8 cellular contexts compared by ENCODE assay signal in the genomic region with DNA sequence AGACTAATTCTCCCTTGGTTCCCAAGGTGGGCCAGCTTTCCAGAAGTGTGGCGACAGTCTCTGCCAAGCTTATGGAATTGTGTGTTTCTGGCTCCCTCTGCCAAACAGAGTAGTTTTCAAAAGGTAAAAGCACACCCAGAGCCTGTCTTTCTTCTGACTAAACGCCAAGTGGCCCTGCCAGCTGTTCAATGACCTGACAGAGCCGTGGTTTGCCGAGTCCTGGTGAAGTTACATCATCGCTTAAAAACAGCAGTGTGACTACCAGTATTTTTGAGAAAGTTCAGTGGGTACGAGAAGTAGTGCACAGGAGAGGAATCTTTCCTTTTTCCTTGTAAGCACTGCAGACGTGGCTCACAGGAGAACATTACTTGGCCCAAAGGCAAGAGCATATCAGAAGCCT. TPM values are rescaled to one million over a fixed set of nuclear protein-coding genes. Genes with fewer than 3 reads are reported as not detected.
DNase-seq lines count a peak whose midpoint lies in the region; ATAC-seq and TF ChIP-seq lines count a peak whose summit lies in the region.

No MANE protein-coding gene starts in this region.

- H3K27me3 ChIP-seq in prostate gland (replicated peaks; ENCODE audit: insufficient read depth) = no peaks in the 10 kb centered on the region

- H3K9me3 Mint-ChIP-seq in activated CD8-positive, alpha-beta memory T cell treated with anti-CD3 and anti-CD28 coated beads, Interleukin-2, amount 10 ng/mL, durations not matched to agents 7 days and 5 days (ENCODE audit: low read depth) = no peaks in the 10 kb centered on the region
- H3K9me3 Mint-ChIP-seq in T-cell = no peaks in the 10 kb centered on the region

- H3K4me1 Mint-ChIP-seq in activated CD8-positive, alpha-beta memory T cell treated with anti-CD3 and anti-CD28 coated beads, Interleukin-2, amount 10 ng/mL, durations not matched to agents 7 days and 5 days = peaks cover 25% of the 10 kb centered on the region
- H3K4me1 Mint-ChIP-seq in T-cell = peaks cover 50 to 69% (median 63%) of the 10 kb centered on the region in 3 donors

- peak overlapping the region; percentile 95 to 96 for H3K27ac ChIP-seq in prostate gland

- intact Hi-C loops in prostate gland (cut with DNase I) = loop anchor here (5.0 kb wide), 1 partner anchor 441 kb away; no protein-coding TSS in a partner anchor

- TF ChIP-seq CTCF in fibroblast of villous mesenchyme (IDR thresholded peaks at IDR 0.05; ENCODE audit: insufficient read depth, low read depth, low read length) (no peak), prostate gland (IDR thresholded peaks at IDR 0.05) (peak in 1 of 4 experiments; percentile 8)

- 9% methylated on average over 7 of the region's 7 CpGs for WGBS in prostate gland

- POLR2A ChIA-PET in T-cell (lab: Charles Lee) = interaction anchor here in 1 of 2 donors (0.6 kb wide), 1 partner anchor 35 kb away, joined by 3 read pairs; no protein-coding TSS in a partner anchor

- peak overlapping the region; percentile 5 for H3K4me3 Mint-ChIP-seq in activated CD8-positive, alpha-beta memory T cell treated with anti-CD3 and anti-CD28 coated beads, Interleukin-2, amount 10 ng/mL, durations not matched to agents 7 days and 5 days
- H3K4me3 Mint-ChIP-seq in T-cell = peak overlapping the region; percentile 77 to 96 (median 82)

- H3K27me3 Mint-ChIP-seq in activated CD8-positive, alpha-beta memory T cell treated with anti-CD3 and anti-CD28 coated beads, Interleukin-2, amount 10 ng/mL, durations not matched to agents 7 days and 5 days = no peaks in the 10 kb centered on the region
- no peaks in the 10 kb centered on the region for H3K27me3 Mint-ChIP-seq in T-cell

- H3K4me1 ChIP-seq in prostate gland (replicated peaks) = peaks cover 51% of the 10 kb centered on the region

- no peaks in the 10 kb centered on the region for H3K36me3 Mint-ChIP-seq in activated CD8-positive, alpha-beta memory T cell treated with anti-CD3 and anti-CD28 coated beads, Interleukin-2, amount 10 ng/mL, durations not matched to agents 7 days and 5 days
- peaks cover 4% of the 10 kb centered on the region for H3K36me3 Mint-ChIP-seq in T-cell

- H3K27ac Mint-ChIP-seq in activated CD8-positive, alpha-beta memory T cell treated with anti-CD3 and anti-CD28 coated beads, Interleukin-2, amount 10 ng/mL, durations not matched to agents 7 days and 5 days = no peak overlapping the region
- H3K27ac Mint-ChIP-seq in T-cell = peak overlapping the region in 1 of 2 donors; percentile 22

- no peaks in the 10 kb centered on the region for H3K9me3 ChIP-seq in prostate gland

- no peaks in the 10 kb centered on the region for H3K36me3 ChIP-seq in prostate gland

- DNase-seq in activated CD8-positive, alpha-beta memory T cell treated with anti-CD3 and anti-CD28 coated beads, Interleukin-2, amount 10 ng/mL, durations not matched to agents 7 days and 5 days = no peak
- DNase-seq in activated CD8-positive, alpha-beta memory T cell treated with anti-CD3 and anti-CD28 coated beads, Interleukin-2, amount 50 U/mL, for 48 hours = no peak
- DNase-seq in T-cell (no peak), fibroblast of villous mesenchyme (ENCODE audit: low read depth) (peak; percentile 90), prostate gland (ENCODE audit: low spot score) (peak; percentile 82), SK-N-DZ (ENCODE audit: low spot score) (no peak), NCI-H187 (lab: John Stamatoyannopoulos, UW) (no peak)

- TF ChIP-seq POLR2A in prostate gland (IDR thresholded peaks at IDR 0.05) = peak; percentile 25

- H3K4me3 ChIP-seq in fibroblast of villous mesenchyme (ENCODE audit: low read depth, low read length) (peak overlapping the region; percentile 74), prostate gland (no peak overlapping the region)

- CTCF ChIA-PET in activated CD8-positive, alpha-beta memory T cell treated with anti-CD3 and anti-CD28 coated beads, Interleukin-2, amount 10 ng/mL, durations not matched to agents 7 days and 5 days (lab: Charles Lee) = interaction anchor here (7.6 kb wide), 1 partner anchor 23 kb away, joined by 31 read pairs; no protein-coding TSS in a partner anchor
- CTCF ChIA-PET in T-cell (lab: Charles Lee) = no interaction called here

- ATAC-seq in activated CD8-positive, alpha-beta memory T cell treated with anti-CD3 and anti-CD28 coated beads, Interleukin-2, amount 10 ng/mL, durations not matched to agents 7 days and 5 days = no peak
- ATAC-seq in T-cell (replicated peaks in 1 of 4) = no peak
- no peak for ATAC-seq in GM18519 (IDR thresholded peaks at IDR 0.05; ENCODE audit: low FRiP score, unreplicated experiment)

RNA-seq across cellular contexts. Expression of a gene that starts 1.9 kb away (rescaled TPM):
- total RNA-seq in activated CD8-positive, alpha-beta memory T cell treated with anti-CD3 and anti-CD28 coated beads, Interleukin-2, amount 10 ng/mL, durations not matched to agents 7 days and 5 days = 10 to 100 TPM in 1 of 2 experiments, 1 to 10 TPM in 1; 9.1 to 11.5 TPM
- total RNA-seq in T-cell = 10 to 100 TPM in 4 of 5 donors, 1 to 10 TPM in 1; 9.3 to 24.5 (median 13.0) TPM
- total RNA-seq in fibroblast of villous mesenchyme = 4.3 and 4.5 TPM in 2 replicates
- 10 to 100 TPM; 24.0 to 53.1 TPM for total RNA-seq in prostate gland
- 0.90 and 1.0 TPM in 2 replicates for polyA plus RNA-seq in SK-N-DZ (2014; cell fraction: cytosol; rRNA removed)
- polyA plus RNA-seq in SK-N-DZ (2014; cell fraction: nucleus; rRNA removed) = 0.71 and 3.6 TPM in 2 replicates

RNA-seq across cellular contexts. Expression of a gene that starts 33.8 kb away (rescaled TPM):
- total RNA-seq in activated CD8-positive, alpha-beta memory T cell treated with anti-CD3 and anti-CD28 coated beads, Interleukin-2, amount 10 ng/mL, durations not matched to agents 7 days and 5 days = 1 to 10 TPM; 6.8 to 8.8 TPM
- total RNA-seq in T-cell (10 to 100 TPM in 3 of 5 donors, 1 to 10 TPM in 2; 6.3 to 12.1 (median 11.8) TPM), fibroblast of villous mesenchyme (7.8 and 8.4 TPM in 2 replicates), prostate gland (10 to 100 TPM; 14.4 to 18.5 TPM)
- 5.2 and 6.8 TPM in 2 replicates for polyA plus RNA-seq in SK-N-DZ (2014; cell fraction: cytosol; rRNA removed)
- 1.8 and 2.7 TPM in 2 replicates for polyA plus RNA-seq in SK-N-DZ (2014; cell fraction: nucleus; rRNA removed)

RNA-seq across cellular contexts. Expression of a gene that starts 46.7 kb away (rescaled TPM):
- total RNA-seq in activated CD8-positive, alpha-beta memory T cell treated with anti-CD3 and anti-CD28 coated beads, Interleukin-2, amount 10 ng/mL, durations not matched to agents 7 days and 5 days = 1 to 10 TPM; 3.0 to 4.0 TPM
- total RNA-seq in T-cell (1 to 10 TPM; 1.7 to 3.6 (median 2.7) TPM), fibroblast of villous mesenchyme (2.2 and 6.1 TPM in 2 replicates), prostate gland (10 to 100 TPM in 1 of 2 donors, 1 to 10 TPM in 1; 2.9 to 17.7 TPM)
- polyA plus RNA-seq in SK-N-DZ (2014; cell fraction: cytosol; rRNA removed) = 218 and 334 TPM in 2 replicates
- polyA plus RNA-seq in SK-N-DZ (2014; cell fraction: nucleus; rRNA removed) = 858 and 888 TPM in 2 replicates

Comparison
In these comparisons a context has a peak if more than half of its experiments do, and no peak if none do; other contexts are left out.
1. DNase-seq: peak in fibroblast of villous mesenchyme (single experiment) and prostate gland (single experiment); none in activated CD8-positive, alpha-beta memory T cell treated with anti-CD3 and anti-CD28 coated beads, Interleukin-2, amount 10 ng/mL, durations not matched to agents 7 days and 5 days (single experiment), activated CD8-positive, alpha-beta memory T cell treated with anti-CD3 and anti-CD28 coated beads, Interleukin-2, amount 50 U/mL, for 48 hours (single experiment), T-cell (0 of 34), SK-N-DZ (single experiment) and NCI-H187 (0 of 2).